20 cellular contexts compared by ENCODE assay signal in genomic region chr16:67544844-67545664, GRCh38. TPM values are rescaled to one million over a fixed set of nuclear protein-coding genes. Genes with fewer than 3 reads are reported as not detected.
DNase-seq lines count a peak whose midpoint lies in the region; ATAC-seq, FAIRE-seq and TF ChIP-seq lines count a peak whose summit lies in the region.
"Had no signal": no experiment of that assay in that cellular context is flagged by ENCODE, and none has a peak within 500 bp of the region (broad histone marks: within the 10 kb centered on the region; RNA-seq: fewer than 3 reads in every experiment).

No MANE protein-coding gene starts in this region.

- H3K4me1 ChIP-seq in right cardiac atrium (ENCODE audit: control insufficient read depth, insufficient read depth, low read length) (peaks cover 5% of the 10 kb centered on the region), keratinocyte (ENCODE audit: control insufficient read depth, extremely low read depth, insufficient read depth, low read length) (peaks cover 11% of the 10 kb centered on the region)

- H3K4me1 Mint-ChIP-seq in T-helper 17 cell (peaks cover 48% of the 10 kb centered on the region), progenitor cell of endocrine pancreas (ENCODE audit: low read depth) (no peaks in the 10 kb centered on the region)
- H3K4me1 Mint-ChIP-seq: mesothelial cell of epicardium had no signal

- H2AFZ ChIP-seq in keratinocyte (ENCODE audit: control insufficient read depth, low read length), result no peak overlapping the region

- intact Hi-C loops in right cardiac atrium (cut with DNase I), result no loop called here
- intact Hi-C loops in Right ventricle myocardium inferior (cut with DNase I), result no loop called here

- H3K36me3 Mint-ChIP-seq in T-helper 17 cell (ENCODE audit: low read depth), result peaks cover 6% of the 10 kb centered on the region
- peaks cover 9% of the 10 kb centered on the region for H3K36me3 Mint-ChIP-seq in progenitor cell of endocrine pancreas (ENCODE audit: insufficient read depth)

- peak overlapping the region; percentile 19 for H3K27ac Mint-ChIP-seq in T-helper 17 cell
- no peak overlapping the region for H3K27ac Mint-ChIP-seq in progenitor cell of endocrine pancreas
- H3K27ac Mint-ChIP-seq: mesothelial cell of epicardium had no signal

- no peak overlapping the region for H3K9ac ChIP-seq in keratinocyte (ENCODE audit: control insufficient read depth, extremely low read depth, insufficient read depth, low read length)

- H3K27me3 Mint-ChIP-seq in T-helper 17 cell (no peaks in the 10 kb centered on the region), progenitor cell of endocrine pancreas (no peaks in the 10 kb centered on the region)
- H3K27me3 Mint-ChIP-seq: stimulated activated naive CD8-positive, alpha-beta T cell treated with anti-CD3 and anti-CD28 coated beads, Interleukin-15, amount 100 ng/mL, for 72 hours had no signal

- H3K27me3 ChIP-seq in right cardiac atrium (ENCODE audit: control insufficient read depth, insufficient read depth) (no peaks in the 10 kb centered on the region), keratinocyte (ENCODE audit: control insufficient read depth, extremely low read depth, insufficient read depth, low read length) (no peaks in the 10 kb centered on the region)
- H3K27me3 ChIP-seq: cardiac muscle cell, neutrophil, uterus had no signal

- no peaks in the 10 kb centered on the region for H3K9me1 ChIP-seq in keratinocyte (ENCODE audit: control insufficient read depth, extremely low read depth, insufficient read depth, low read length)

- no peak overlapping the region for H3K4me3 ChIP-seq in right cardiac atrium (ENCODE audit: low read length)
- no peak overlapping the region for H3K4me3 ChIP-seq in keratinocyte (ENCODE audit: control insufficient read depth in 2 of 3, extremely low read depth in 1 of 3, insufficient read depth in 2 of 3, low read depth in 1 of 3, low read length in 3 of 3)
- H3K4me3 ChIP-seq: cardiac muscle cell, uterus had no signal

- H3K27ac ChIP-seq in right cardiac atrium (ENCODE audit: low read length), result no peak overlapping the region
- H3K27ac ChIP-seq in keratinocyte (ENCODE audit: control insufficient read depth, insufficient read depth, low read length), result no peak overlapping the region
- H3K27ac ChIP-seq: cardiac muscle cell, neutrophil, uterus had no signal

- TF ChIP-seq CTCF in keratinocyte (optimal IDR thresholded peaks at IDR 0.05 in 1 of 3, IDR thresholded peaks at IDR 0.05 in 1 of 3, conservative IDR thresholded peaks at IDR 0.05 in 1 of 3; ENCODE audit: extremely low read depth in 1 of 3, insufficient read depth in 2 of 3, low read length in 3 of 3), result no peak
- TF ChIP-seq CTCF in progenitor cell of endocrine pancreas (IDR thresholded peaks at IDR 0.05; ENCODE audit: unreplicated experiment), result no peak

- peak overlapping the region; percentile 29 for H3K4me2 ChIP-seq in keratinocyte (ENCODE audit: control insufficient read depth, extremely low read depth, insufficient read depth, low read depth, low read length)

- no peak overlapping the region for H3K4me3 Mint-ChIP-seq in T-helper 17 cell
- H3K4me3 Mint-ChIP-seq in progenitor cell of endocrine pancreas (ENCODE audit: low read depth), result no peak overlapping the region
- H3K4me3 Mint-ChIP-seq: mesothelial cell of epicardium; stimulated activated naive CD8-positive, alpha-beta T cell treated with anti-CD3 and anti-CD28 coated beads, Interleukin-15, amount 100 ng/mL, for 72 hours had no signal

- H3K36me3 ChIP-seq in keratinocyte (ENCODE audit: control insufficient read depth in 2 of 2, extremely low read depth in 1 of 2, insufficient read depth in 2 of 2, low read length in 2 of 2), result peaks cover 25 to 43% of the 10 kb centered on the region in 2 experiments
- H3K36me3 ChIP-seq: uterus had no signal

- peak in 2 of 3 donors; percentile 51 to 55 for DNase-seq in right cardiac atrium
- no peak for DNase-seq in Right ventricle myocardium inferior (ENCODE audit: missing footprints)
- DNase-seq in T-helper 17 cell, result no peak
- no peak for DNase-seq in keratinocyte (ENCODE audit: low read depth, low spot score)
- no peak for DNase-seq in NCI-H2171 treated with DMSO at 0.1 percent for 48 hours (lab: John Stamatoyannopoulos, UW)
- DNase-seq in ureter (ENCODE audit: low spot score), result no peak
- no peak for DNase-seq in progenitor cell of endocrine pancreas (ENCODE audit: low spot score, unreplicated experiment)
- DNase-seq: Calu3; GF-D8; Kasumi-1; NCI-H1417 treated with DMSO at 0.1 percent for 48 hours; retina; stimulated activated naive CD8-positive, alpha-beta T cell treated with anti-CD3 and anti-CD28 coated beads, Interleukin-15, amount 100 ng/mL, for 72 hours; uterus had no signal

- FAIRE-seq in keratinocyte (lab: Jason Lieb, UNC), result no peak
- FAIRE-seq: H54, RCC 7860 had no signal

- no peaks in the 10 kb centered on the region for H3K9me3 Mint-ChIP-seq in progenitor cell of endocrine pancreas (ENCODE audit: low read depth)
- H3K9me3 Mint-ChIP-seq: mesothelial cell of epicardium; stimulated activated naive CD8-positive, alpha-beta T cell treated with anti-CD3 and anti-CD28 coated beads, Interleukin-15, amount 100 ng/mL, for 72 hours had no signal

- no peaks in the 10 kb centered on the region for H3K9me3 ChIP-seq in right cardiac atrium (ENCODE audit: control insufficient read depth, low read length)
- H3K9me3 ChIP-seq in T-helper 17 cell (ENCODE audit: control insufficient read depth, low read length, poor library complexity, severe bottlenecking), result no peaks in the 10 kb centered on the region
- H3K9me3 ChIP-seq in keratinocyte (ENCODE audit: control insufficient read depth, low read depth, low read length), result no peaks in the 10 kb centered on the region
- H3K9me3 ChIP-seq: neutrophil, uterus had no signal

- H4K20me1 ChIP-seq in keratinocyte (ENCODE audit: control insufficient read depth, extremely low read depth, insufficient read depth, low read length), result peaks cover 4% of the 10 kb centered on the region

- ATAC-seq in right cardiac atrium (no peak), Right ventricle myocardium inferior (no peak), T-helper 17 cell (no peak), GM19397 (IDR thresholded peaks at IDR 0.05; ENCODE audit: unreplicated experiment) (no peak)
- ATAC-seq: stimulated activated naive CD8-positive, alpha-beta T cell treated with anti-CD3 and anti-CD28 coated beads, Interleukin-15, amount 100 ng/mL, for 72 hours had no signal

- dilution Hi-C loops in keratinocyte (cut with MboI; ENCODE audit: extremely low pct_ligation_motif_present, low sequenced_read_pairs), result no loop called here

- no peaks in the 10 kb centered on the region for H3K79me2 ChIP-seq in keratinocyte (ENCODE audit: control insufficient read depth, insufficient read depth, low read length)

- 73% methylated on average over 15 of the region's 15 CpGs for WGBS in right cardiac atrium

RNA-seq across cellular contexts. Expression of gene RIPOR1, which starts 16.4 kb away (rescaled TPM):
- total RNA-seq in right cardiac atrium (10 to 100 TPM; 76.2 to 86.6 (median 83.7) TPM), Right ventricle myocardium inferior (68.4 TPM), T-helper 17 cell (10 to 100 TPM; 46.5 to 66.0 TPM), ureter (57.6 TPM), progenitor cell of endocrine pancreas (72.7 and 78.8 TPM in 2 replicates)
- polyA plus RNA-seq in right cardiac atrium (43.8 TPM), keratinocyte (4.1 to 19.4 TPM (median 5.3 TPM) in 3 replicates)
- polyA plus RNA-seq in keratinocyte (2011; ENCODE audit: low read depth), result 23.7 TPM
- polyA plus RNA-seq in keratinocyte (2011; cell fraction: cytosol; rRNA removed), result 8.8 and 15.4 TPM in 2 replicates
- polyA plus RNA-seq in keratinocyte (2011; cell fraction: nucleus; rRNA removed), result 34.0 and 34.2 TPM in 2 replicates
- polyA plus RNA-seq in keratinocyte (2012; ENCODE audit: low replicate concordance), result 15.6 and 36.3 TPM in 2 replicates
- polyA minus RNA-seq in keratinocyte, result 11.6 to 81.6 TPM (median 12.0 TPM) in 3 replicates
- 24.7 TPM for polyA minus RNA-seq in keratinocyte (2011; cell fraction: cytosol; rRNA and poly(A)+ RNA removed)
- 24.6 and 37.6 TPM in 2 replicates for polyA minus RNA-seq in keratinocyte (2011; cell fraction: nucleus; rRNA and poly(A)+ RNA removed)

RNA-seq across cellular contexts. Expression of gene CTCF, which starts 17.3 kb away (rescaled TPM):
- 10 to 100 TPM; 24.2 to 30.5 (median 28.6) TPM for total RNA-seq in right cardiac atrium
- polyA plus RNA-seq in right cardiac atrium, result 17.5 TPM
- 28.2 TPM for total RNA-seq in Right ventricle myocardium inferior
- 10 to 100 TPM; 48.5 to 57.8 TPM for total RNA-seq in T-helper 17 cell
- polyA plus RNA-seq in keratinocyte, result 15.2 to 31.7 TPM (median 21.4 TPM) in 3 replicates
- polyA plus RNA-seq in keratinocyte (2011; ENCODE audit: low read depth), result 17.6 TPM
- polyA plus RNA-seq in keratinocyte (2011; cell fraction: cytosol; rRNA removed), result 18.4 and 23.8 TPM in 2 replicates
- 26.5 and 30.7 TPM in 2 replicates for polyA plus RNA-seq in keratinocyte (2011; cell fraction: nucleus; rRNA removed)
- polyA plus RNA-seq in keratinocyte (2012; ENCODE audit: low replicate concordance), result 18.4 and 23.9 TPM in 2 replicates
- 19.8 to 29.2 TPM (median 28.2 TPM) in 3 replicates for polyA minus RNA-seq in keratinocyte
- polyA minus RNA-seq in keratinocyte (2011; cell fraction: cytosol; rRNA and poly(A)+ RNA removed), result 14.0 TPM
- polyA minus RNA-seq in keratinocyte (2011; cell fraction: nucleus; rRNA and poly(A)+ RNA removed), result 13.1 and 22.4 TPM in 2 replicates
- 54.6 TPM for total RNA-seq in ureter
- total RNA-seq in progenitor cell of endocrine pancreas, result 67.8 and 69.8 TPM in 2 replicates

Comparison
In these comparisons a context has a peak if more than half of its experiments do, and no peak if none do; other contexts are left out.
1. DNase-seq: peak in right cardiac atrium (2 of 3); none in Right ventricle myocardium inferior (single experiment), T-helper 17 cell (0 of 3), keratinocyte (single experiment), NCI-H2171 treated with DMSO at 0.1 percent for 48 hours (single experiment), ureter (single experiment) and progenitor cell of endocrine pancreas (single experiment).